ENCODE assay signal across 2 cellular contexts in genomic region chr6:41670703-41671360, GRCh38.
TF ChIP-seq lines count a peak whose summit lies in the region.

No MANE protein-coding gene starts in this region.

TF ChIP-seq in HepG2, 621 proteins besides CTCF, POLR2A, EP300 and RAD21:
- TF ChIP-seq ZNF629 (CRISPR knock-in tag; conservative IDR thresholded peaks at IDR 0.05) (peak; percentile 65; the same call in 1 of the 2 replicates), ZNF274 (CRISPR knock-in tag; IDR thresholded peaks at IDR 0.05) (no peak)

TF ChIP-seq in K562, 482 proteins besides CTCF, POLR2A, EP300 and RAD21:
- TF ChIP-seq MXI1 (IDR thresholded peaks at IDR 0.05; ENCODE audit: low read depth, low read length) (no peak), RBM25 (IDR thresholded peaks at IDR 0.05; ENCODE audit: low read depth, low read length, severe bottlenecking) (peak; percentile 76), BCOR (IDR thresholded peaks at IDR 0.05) (0 out of 2 replicates have a peak, but pooled peaks have one; percentile 17), HSF4 (CRISPR knock-in tag; IDR thresholded peaks at IDR 0.05; ENCODE audit: borderline replicate concordance) (no peak), MCM2 (IDR thresholded peaks at IDR 0.05; ENCODE audit: low read depth) (no peak), TARDBP (IDR thresholded peaks at IDR 0.05) (no peak), ZNF354B (CRISPR knock-in tag; IDR thresholded peaks at IDR 0.05) (no peak)
- TF ChIP-seq, protein P1, sequence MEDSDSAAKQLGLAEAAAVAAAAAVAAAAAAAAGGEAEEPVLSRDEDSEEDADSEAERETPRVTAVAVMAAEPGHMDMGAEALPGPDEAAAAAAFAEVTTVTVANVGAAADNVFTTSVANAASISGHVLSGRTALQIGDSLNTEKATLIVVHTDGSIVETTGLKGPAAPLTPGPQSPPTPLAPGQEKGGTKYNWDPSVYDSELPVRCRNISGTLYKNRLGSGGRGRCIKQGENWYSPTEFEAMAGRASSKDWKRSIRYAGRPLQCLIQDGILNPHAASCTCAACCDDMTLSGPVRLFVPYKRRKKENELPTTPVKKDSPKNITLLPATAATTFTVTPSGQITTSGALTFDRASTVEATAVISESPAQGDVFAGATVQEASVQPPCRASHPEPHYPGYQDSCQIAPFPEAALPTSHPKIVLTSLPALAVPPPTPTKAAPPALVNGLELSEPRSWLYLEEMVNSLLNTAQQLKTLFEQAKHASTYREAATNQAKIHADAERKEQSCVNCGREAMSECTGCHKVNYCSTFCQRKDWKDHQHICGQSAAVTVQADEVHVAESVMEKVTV (CRISPR knock-in tag; IDR thresholded peaks at IDR 0.05): no peak
- TF ChIP-seq, protein P2, sequence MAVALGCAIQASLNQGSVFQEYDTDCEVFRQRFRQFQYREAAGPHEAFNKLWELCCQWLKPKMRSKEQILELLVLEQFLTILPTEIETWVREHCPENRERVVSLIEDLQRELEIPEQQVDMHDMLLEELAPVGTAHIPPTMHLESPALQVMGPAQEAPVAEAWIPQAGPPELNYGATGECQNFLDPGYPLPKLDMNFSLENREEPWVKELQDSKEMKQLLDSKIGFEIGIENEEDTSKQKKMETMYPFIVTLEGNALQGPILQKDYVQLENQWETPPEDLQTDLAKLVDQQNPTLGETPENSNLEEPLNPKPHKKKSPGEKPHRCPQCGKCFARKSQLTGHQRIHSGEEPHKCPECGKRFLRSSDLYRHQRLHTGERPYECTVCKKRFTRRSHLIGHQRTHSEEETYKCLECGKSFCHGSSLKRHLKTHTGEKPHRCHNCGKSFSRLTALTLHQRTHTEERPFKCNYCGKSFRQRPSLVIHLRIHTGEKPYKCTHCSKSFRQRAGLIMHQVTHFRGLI (CRISPR knock-in tag; IDR thresholded peaks at IDR 0.05): no peak
TF ChIP-seq in K562: peak in this region for 2.
